In the genomic region with DNA sequence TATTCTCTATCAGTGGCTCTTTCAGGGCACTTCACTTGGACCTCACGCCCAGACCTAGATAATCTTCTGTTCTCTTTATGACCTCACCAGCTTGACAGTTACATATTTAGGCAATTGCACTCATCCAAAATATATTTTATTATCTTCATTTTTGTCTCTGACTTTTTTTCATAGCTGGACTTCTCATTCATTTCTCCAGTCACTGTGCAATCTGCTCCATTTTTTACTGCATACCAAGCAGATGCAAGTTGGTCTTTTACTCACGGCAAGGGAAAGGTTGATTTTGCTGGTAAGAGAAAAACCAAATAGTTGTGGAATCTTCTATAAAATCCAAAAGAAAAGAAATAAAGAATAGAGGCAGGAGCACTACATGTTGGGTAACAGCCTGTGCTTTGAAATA, we compare ENCODE assay signal across 20 cellular contexts.
"Had no signal": no experiment of that assay in that cellular context is flagged by ENCODE, and none has a peak within 500 bp of the region (broad histone marks: within the 10 kb centered on the region; RNA-seq: fewer than 3 reads in every experiment).

No MANE protein-coding gene starts in this region.

- ATAC-seq: naive thymus-derived CD4-positive, alpha-beta T cell; right cardiac atrium; stimulated activated effector memory CD8-positive, alpha-beta T cell treated with anti-CD3 and anti-CD28 coated beads, Interleukin-12 subunit alpha, Interleukin-12 subunit beta, amount 100 ng/mL, for 72 hours; stimulated activated naive CD8-positive, alpha-beta T cell treated with anti-CD3 and anti-CD28 coated beads, Interleukin-15, Interleukin-2, amounts not matched to agents 100 U/mL and 50 U/mL, for 24 hours had no signal

- H2AFZ ChIP-seq: hepatocyte had no signal

- H3K9me3 ChIP-seq: colonic mucosa, neutrophil, ovary, suprapubic skin, thyroid gland, upper lobe of left lung had no signal

- H3K4me1 ChIP-seq: colonic mucosa, suprapubic skin, thyroid gland, upper lobe of left lung had no signal

- H3K79me2 ChIP-seq: hepatocyte had no signal

- H3K4me2 ChIP-seq: hepatocyte had no signal

- H3K4me3 ChIP-seq: colonic mucosa, hepatocyte, ovary, suprapubic skin, thyroid gland, upper lobe of left lung had no signal

- DNase-seq: cerebellar nuclear complex; colonic mucosa; dermis blood vessel endothelial cell; endodermal cell; erythroblast; foreskin melanocyte; head of caudate nucleus; naive thymus-derived CD4-positive, alpha-beta T cell; nephron progenitor cell; ovary; right cardiac atrium; stimulated activated CD4-positive, alpha-beta T cell treated with anti-CD3 and anti-CD28 coated beads, Interleukin-4, amount 100 ng/mL, for 1 hour; stimulated activated CD8-positive, alpha-beta memory T cell treated with anti-CD3 and anti-CD28 coated beads, Interleukin-4, amount 100 ng/mL, for 48 hours; stimulated activated naive CD8-positive, alpha-beta T cell treated with anti-CD3 and anti-CD28 coated beads, Interleukin-15, Interleukin-2, amounts not matched to agents 100 U/mL and 50 U/mL, for 24 hours; thyroid gland; upper lobe of left lung had no signal

- H3K27ac ChIP-seq: colonic mucosa, hepatocyte, neutrophil, ovary, suprapubic skin, thyroid gland, upper lobe of left lung had no signal

- H3K27me3 ChIP-seq: colonic mucosa, ovary, thyroid gland, upper lobe of left lung had no signal

- H3K36me3 ChIP-seq: colonic mucosa, neutrophil, ovary, suprapubic skin, thyroid gland, upper lobe of left lung had no signal
